In the genomic region with DNA sequence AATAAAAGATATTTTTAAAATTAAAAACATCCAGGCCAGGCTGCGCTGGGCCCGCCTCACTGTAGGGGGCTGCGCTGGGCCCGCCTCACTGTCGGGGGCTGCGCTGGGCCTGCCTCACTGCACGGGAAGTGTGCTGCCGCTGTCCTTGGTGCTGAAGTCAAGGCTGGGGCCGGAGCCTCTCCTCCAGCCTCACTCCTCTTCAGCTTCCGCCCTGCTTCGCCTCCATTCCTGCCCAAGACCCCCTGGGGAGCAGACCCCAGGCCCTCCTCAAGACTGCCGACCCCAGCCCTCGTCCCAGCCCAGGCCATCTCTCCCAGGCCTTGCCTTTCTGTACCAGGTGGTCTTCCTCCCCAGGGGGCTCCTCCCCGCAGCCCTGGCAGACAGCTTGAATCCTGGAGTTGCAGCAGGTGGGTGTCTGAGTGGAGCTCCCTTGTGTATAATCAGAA, we compare ENCODE assay signal across 1 cellular context.
TF ChIP-seq lines count a peak whose summit lies in the region.

No MANE protein-coding gene starts in this region.

TF ChIP-seq in HepG2, 621 proteins besides CTCF, POLR2A, EP300 and RAD21 (continued from another document and continues in another):
- TF ChIP-seq ZNF136 (CRISPR knock-in tag; IDR thresholded peaks at IDR 0.05; ENCODE audit: low read depth) = no peak
- peak; percentile 99 for TF ChIP-seq MIER2 (CRISPR knock-in tag; IDR thresholded peaks at IDR 0.05)
- TF ChIP-seq, protein P1, sequence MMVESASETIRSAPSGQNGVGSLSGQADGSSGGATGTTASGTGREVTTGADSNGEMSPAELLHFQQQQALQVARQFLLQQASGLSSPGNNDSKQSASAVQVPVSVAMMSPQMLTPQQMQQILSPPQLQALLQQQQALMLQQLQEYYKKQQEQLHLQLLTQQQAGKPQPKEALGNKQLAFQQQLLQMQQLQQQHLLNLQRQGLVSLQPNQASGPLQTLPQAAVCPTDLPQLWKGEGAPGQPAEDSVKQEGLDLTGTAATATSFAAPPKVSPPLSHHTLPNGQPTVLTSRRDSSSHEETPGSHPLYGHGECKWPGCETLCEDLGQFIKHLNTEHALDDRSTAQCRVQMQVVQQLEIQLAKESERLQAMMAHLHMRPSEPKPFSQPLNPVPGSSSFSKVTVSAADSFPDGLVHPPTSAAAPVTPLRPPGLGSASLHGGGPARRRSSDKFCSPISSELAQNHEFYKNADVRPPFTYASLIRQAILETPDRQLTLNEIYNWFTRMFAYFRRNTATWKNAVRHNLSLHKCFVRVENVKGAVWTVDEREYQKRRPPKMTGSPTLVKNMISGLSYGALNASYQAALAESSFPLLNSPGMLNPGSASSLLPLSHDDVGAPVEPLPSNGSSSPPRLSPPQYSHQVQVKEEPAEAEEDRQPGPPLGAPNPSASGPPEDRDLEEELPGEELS (CRISPR knock-in tag; IDR thresholded peaks at IDR 0.05) = peak; percentile 69
- TF ChIP-seq, protein P2, sequence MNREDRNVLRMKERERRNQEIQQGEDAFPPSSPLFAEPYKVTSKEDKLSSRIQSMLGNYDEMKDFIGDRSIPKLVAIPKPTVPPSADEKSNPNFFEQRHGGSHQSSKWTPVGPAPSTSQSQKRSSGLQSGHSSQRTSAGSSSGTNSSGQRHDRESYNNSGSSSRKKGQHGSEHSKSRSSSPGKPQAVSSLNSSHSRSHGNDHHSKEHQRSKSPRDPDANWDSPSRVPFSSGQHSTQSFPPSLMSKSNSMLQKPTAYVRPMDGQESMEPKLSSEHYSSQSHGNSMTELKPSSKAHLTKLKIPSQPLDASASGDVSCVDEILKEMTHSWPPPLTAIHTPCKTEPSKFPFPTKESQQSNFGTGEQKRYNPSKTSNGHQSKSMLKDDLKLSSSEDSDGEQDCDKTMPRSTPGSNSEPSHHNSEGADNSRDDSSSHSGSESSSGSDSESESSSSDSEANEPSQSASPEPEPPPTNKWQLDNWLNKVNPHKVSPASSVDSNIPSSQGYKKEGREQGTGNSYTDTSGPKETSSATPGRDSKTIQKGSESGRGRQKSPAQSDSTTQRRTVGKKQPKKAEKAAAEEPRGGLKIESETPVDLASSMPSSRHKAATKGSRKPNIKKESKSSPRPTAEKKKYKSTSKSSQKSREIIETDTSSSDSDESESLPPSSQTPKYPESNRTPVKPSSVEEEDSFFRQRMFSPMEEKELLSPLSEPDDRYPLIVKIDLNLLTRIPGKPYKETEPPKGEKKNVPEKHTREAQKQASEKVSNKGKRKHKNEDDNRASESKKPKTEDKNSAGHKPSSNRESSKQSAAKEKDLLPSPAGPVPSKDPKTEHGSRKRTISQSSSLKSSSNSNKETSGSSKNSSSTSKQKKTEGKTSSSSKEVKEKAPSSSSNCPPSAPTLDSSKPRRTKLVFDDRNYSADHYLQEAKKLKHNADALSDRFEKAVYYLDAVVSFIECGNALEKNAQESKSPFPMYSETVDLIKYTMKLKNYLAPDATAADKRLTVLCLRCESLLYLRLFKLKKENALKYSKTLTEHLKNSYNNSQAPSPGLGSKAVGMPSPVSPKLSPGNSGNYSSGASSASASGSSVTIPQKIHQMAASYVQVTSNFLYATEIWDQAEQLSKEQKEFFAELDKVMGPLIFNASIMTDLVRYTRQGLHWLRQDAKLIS (CRISPR knock-in tag; IDR thresholded peaks at IDR 0.05) = no peak
- TF ChIP-seq HOXA9 (CRISPR knock-in tag; IDR thresholded peaks at IDR 0.05; ENCODE audit: borderline replicate concordance) = peak; percentile 80; the same call in 1 of the 2 replicates
- TF ChIP-seq, protein P3, sequence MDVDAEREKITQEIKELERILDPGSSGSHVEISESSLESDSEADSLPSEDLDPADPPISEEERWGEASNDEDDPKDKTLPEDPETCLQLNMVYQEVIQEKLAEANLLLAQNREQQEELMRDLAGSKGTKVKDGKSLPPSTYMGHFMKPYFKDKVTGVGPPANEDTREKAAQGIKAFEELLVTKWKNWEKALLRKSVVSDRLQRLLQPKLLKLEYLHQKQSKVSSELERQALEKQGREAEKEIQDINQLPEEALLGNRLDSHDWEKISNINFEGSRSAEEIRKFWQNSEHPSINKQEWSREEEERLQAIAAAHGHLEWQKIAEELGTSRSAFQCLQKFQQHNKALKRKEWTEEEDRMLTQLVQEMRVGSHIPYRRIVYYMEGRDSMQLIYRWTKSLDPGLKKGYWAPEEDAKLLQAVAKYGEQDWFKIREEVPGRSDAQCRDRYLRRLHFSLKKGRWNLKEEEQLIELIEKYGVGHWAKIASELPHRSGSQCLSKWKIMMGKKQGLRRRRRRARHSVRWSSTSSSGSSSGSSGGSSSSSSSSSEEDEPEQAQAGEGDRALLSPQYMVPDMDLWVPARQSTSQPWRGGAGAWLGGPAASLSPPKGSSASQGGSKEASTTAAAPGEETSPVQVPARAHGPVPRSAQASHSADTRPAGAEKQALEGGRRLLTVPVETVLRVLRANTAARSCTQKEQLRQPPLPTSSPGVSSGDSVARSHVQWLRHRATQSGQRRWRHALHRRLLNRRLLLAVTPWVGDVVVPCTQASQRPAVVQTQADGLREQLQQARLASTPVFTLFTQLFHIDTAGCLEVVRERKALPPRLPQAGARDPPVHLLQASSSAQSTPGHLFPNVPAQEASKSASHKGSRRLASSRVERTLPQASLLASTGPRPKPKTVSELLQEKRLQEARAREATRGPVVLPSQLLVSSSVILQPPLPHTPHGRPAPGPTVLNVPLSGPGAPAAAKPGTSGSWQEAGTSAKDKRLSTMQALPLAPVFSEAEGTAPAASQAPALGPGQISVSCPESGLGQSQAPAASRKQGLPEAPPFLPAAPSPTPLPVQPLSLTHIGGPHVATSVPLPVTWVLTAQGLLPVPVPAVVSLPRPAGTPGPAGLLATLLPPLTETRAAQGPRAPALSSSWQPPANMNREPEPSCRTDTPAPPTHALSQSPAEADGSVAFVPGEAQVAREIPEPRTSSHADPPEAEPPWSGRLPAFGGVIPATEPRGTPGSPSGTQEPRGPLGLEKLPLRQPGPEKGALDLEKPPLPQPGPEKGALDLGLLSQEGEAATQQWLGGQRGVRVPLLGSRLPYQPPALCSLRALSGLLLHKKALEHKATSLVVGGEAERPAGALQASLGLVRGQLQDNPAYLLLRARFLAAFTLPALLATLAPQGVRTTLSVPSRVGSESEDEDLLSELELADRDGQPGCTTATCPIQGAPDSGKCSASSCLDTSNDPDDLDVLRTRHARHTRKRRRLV (CRISPR knock-in tag; IDR thresholded peaks at IDR 0.05) = peak; percentile 58; the same call in 1 of the 2 replicates
- no peak; the same call in 1 of the 2 replicates for TF ChIP-seq NFE2L1 (CRISPR knock-in tag; IDR thresholded peaks at IDR 0.05; ENCODE audit: borderline replicate concordance)
- TF ChIP-seq ZFP62 (CRISPR knock-in tag; IDR thresholded peaks at IDR 0.05) = no peak
- TF ChIP-seq FIP1L1 (IDR thresholded peaks at IDR 0.05; ENCODE audit: borderline replicate concordance, insufficient read depth, low read depth, low read length) = no peak
- TF ChIP-seq, protein P4, sequence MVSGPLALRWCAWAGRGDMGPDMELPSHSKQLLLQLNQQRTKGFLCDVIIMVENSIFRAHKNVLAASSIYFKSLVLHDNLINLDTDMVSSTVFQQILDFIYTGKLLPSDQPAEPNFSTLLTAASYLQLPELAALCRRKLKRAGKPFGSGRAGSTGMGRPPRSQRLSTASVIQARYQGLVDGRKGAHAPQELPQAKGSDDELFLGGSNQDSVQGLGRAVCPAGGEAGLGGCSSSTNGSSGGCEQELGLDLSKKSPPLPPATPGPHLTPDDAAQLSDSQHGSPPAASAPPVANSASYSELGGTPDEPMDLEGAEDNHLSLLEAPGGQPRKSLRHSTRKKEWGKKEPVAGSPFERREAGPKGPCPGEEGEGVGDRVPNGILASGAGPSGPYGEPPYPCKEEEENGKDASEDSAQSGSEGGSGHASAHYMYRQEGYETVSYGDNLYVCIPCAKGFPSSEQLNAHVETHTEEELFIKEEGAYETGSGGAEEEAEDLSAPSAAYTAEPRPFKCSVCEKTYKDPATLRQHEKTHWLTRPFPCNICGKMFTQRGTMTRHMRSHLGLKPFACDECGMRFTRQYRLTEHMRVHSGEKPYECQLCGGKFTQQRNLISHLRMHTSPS (CRISPR knock-in tag; IDR thresholded peaks at IDR 0.05; ENCODE audit: low read depth) = no peak; the same call in 1 of the 2 replicates
- peak; percentile 87; the same call in 1 of the 2 replicates for TF ChIP-seq ZNF83 (CRISPR knock-in tag; IDR thresholded peaks at IDR 0.05; ENCODE audit: borderline replicate concordance)
- no peak for TF ChIP-seq LCORL (IDR thresholded peaks at IDR 0.05)
- TF ChIP-seq LCORL (CRISPR knock-in tag; IDR thresholded peaks at IDR 0.05) = no peak
- TF ChIP-seq ZSCAN21 (CRISPR knock-in tag; IDR thresholded peaks at IDR 0.05; ENCODE audit: borderline replicate concordance) = peak; percentile 93; the same call in 1 of the 2 replicates
- 0 out of 2 replicates have a peak, but pooled peaks have one; percentile 34 for TF ChIP-seq HIVEP1 (CRISPR knock-in tag; IDR thresholded peaks at IDR 0.05)
- TF ChIP-seq ZNF615 (CRISPR knock-in tag; IDR thresholded peaks at IDR 0.05; ENCODE audit: borderline replicate concordance) = peak; percentile 82; the same call in 1 of the 2 replicates
- no peak for TF ChIP-seq ZNF143 (CRISPR knock-in tag; IDR thresholded peaks at IDR 0.05)
- TF ChIP-seq ZNF282 (IDR thresholded peaks at IDR 0.05; ENCODE audit: partially characterized antibody) = no peak
- TF ChIP-seq DNMT1 (CRISPR knock-in tag; IDR thresholded peaks at IDR 0.05) = no peak
- no peak for TF ChIP-seq ZNF234 (CRISPR knock-in tag; conservative IDR thresholded peaks at IDR 0.05)
- TF ChIP-seq ZNF567 (CRISPR knock-in tag; IDR thresholded peaks at IDR 0.05; ENCODE audit: borderline replicate concordance) = no peak
- TF ChIP-seq, protein P5, sequence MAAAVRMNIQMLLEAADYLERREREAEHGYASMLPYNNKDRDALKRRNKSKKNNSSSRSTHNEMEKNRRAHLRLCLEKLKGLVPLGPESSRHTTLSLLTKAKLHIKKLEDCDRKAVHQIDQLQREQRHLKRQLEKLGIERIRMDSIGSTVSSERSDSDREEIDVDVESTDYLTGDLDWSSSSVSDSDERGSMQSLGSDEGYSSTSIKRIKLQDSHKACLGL (CRISPR knock-in tag; IDR thresholded peaks at IDR 0.05) = peak; percentile 75; the same call in 1 of the 2 replicates
- TF ChIP-seq, protein P6, sequence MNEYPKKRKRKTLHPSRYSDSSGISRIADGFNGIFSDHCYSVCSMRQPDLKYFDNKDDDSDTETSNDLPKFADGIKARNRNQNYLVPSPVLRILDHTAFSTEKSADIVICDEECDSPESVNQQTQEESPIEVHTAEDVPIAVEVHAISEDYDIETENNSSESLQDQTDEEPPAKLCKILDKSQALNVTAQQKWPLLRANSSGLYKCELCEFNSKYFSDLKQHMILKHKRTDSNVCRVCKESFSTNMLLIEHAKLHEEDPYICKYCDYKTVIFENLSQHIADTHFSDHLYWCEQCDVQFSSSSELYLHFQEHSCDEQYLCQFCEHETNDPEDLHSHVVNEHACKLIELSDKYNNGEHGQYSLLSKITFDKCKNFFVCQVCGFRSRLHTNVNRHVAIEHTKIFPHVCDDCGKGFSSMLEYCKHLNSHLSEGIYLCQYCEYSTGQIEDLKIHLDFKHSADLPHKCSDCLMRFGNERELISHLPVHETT (CRISPR knock-in tag; conservative IDR thresholded peaks at IDR 0.05) = peak; percentile 74
- TF ChIP-seq, protein P7, sequence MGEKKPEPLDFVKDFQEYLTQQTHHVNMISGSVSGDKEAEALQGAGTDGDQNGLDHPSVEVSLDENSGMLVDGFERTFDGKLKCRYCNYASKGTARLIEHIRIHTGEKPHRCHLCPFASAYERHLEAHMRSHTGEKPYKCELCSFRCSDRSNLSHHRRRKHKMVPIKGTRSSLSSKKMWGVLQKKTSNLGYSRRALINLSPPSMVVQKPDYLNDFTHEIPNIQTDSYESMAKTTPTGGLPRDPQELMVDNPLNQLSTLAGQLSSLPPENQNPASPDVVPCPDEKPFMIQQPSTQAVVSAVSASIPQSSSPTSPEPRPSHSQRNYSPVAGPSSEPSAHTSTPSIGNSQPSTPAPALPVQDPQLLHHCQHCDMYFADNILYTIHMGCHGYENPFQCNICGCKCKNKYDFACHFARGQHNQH (CRISPR knock-in tag; IDR thresholded peaks at IDR 0.05) = peak; percentile 94
- TF ChIP-seq, protein P8, sequence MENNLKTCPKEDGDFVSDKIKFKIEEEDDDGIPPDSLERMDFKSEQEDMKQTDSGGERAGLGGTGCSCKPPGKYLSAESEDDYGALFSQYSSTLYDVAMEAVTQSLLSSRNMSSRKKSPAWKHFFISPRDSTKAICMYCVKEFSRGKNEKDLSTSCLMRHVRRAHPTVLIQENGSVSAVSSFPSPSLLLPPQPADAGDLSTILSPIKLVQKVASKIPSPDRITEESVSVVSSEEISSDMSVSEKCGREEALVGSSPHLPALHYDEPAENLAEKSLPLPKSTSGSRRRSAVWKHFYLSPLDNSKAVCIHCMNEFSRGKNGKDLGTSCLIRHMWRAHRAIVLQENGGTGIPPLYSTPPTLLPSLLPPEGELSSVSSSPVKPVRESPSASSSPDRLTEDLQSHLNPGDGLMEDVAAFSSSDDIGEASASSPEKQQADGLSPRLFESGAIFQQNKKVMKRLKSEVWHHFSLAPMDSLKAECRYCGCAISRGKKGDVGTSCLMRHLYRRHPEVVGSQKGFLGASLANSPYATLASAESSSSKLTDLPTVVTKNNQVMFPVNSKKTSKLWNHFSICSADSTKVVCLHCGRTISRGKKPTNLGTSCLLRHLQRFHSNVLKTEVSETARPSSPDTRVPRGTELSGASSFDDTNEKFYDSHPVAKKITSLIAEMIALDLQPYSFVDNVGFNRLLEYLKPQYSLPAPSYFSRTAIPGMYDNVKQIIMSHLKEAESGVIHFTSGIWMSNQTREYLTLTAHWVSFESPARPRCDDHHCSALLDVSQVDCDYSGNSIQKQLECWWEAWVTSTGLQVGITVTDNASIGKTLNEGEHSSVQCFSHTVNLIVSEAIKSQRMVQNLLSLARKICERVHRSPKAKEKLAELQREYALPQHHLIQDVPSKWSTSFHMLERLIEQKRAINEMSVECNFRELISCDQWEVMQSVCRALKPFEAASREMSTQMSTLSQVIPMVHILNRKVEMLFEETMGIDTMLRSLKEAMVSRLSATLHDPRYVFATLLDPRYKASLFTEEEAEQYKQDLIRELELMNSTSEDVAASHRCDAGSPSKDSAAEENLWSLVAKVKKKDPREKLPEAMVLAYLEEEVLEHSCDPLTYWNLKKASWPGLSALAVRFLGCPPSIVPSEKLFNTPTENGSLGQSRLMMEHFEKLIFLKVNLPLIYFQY (CRISPR knock-in tag; IDR thresholded peaks at IDR 0.05; ENCODE audit: borderline replicate concordance) = peak; percentile 90
- no peak for TF ChIP-seq TRIM24 (CRISPR knock-in tag; IDR thresholded peaks at IDR 0.05)
- TF ChIP-seq, protein P9, sequence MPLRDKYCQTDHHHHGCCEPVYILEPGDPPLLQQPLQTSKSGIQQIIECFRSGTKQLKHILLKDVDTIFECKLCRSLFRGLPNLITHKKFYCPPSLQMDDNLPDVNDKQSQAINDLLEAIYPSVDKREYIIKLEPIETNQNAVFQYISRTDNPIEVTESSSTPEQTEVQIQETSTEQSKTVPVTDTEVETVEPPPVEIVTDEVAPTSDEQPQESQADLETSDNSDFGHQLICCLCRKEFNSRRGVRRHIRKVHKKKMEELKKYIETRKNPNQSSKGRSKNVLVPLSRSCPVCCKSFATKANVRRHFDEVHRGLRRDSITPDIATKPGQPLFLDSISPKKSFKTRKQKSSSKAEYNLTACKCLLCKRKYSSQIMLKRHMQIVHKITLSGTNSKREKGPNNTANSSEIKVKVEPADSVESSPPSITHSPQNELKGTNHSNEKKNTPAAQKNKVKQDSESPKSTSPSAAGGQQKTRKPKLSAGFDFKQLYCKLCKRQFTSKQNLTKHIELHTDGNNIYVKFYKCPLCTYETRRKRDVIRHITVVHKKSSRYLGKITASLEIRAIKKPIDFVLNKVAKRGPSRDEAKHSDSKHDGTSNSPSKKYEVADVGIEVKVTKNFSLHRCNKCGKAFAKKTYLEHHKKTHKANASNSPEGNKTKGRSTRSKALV (CRISPR knock-in tag; IDR thresholded peaks at IDR 0.05) = 0 out of 2 replicates have a peak, but pooled peaks have one; percentile 48
- TF ChIP-seq ZNF75D (CRISPR knock-in tag; IDR thresholded peaks at IDR 0.05; ENCODE audit: borderline replicate concordance) = no peak
- TF ChIP-seq ZNF652 (CRISPR knock-in tag; IDR thresholded peaks at IDR 0.05; ENCODE audit: borderline replicate concordance, low read depth) = 0 out of 2 replicates have a peak, but pooled peaks have one; percentile 31
- no peak for TF ChIP-seq HNRNPH1 (optimal IDR thresholded peaks at IDR 0.05; ENCODE audit: low read depth, low read length)
- no peak for TF ChIP-seq ARNT (IDR thresholded peaks at IDR 0.05)
- peak; percentile 97 for TF ChIP-seq BORCS8-MEF2B (CRISPR knock-in tag; IDR thresholded peaks at IDR 0.05)
